ENCODE assay signal across 1 cellular context in genomic region chr11:57703341-57703740, GRCh38.
TF ChIP-seq lines count a peak whose summit lies in the region.

No MANE protein-coding gene starts in this region.

TF ChIP-seq in IMR-90, 13 proteins besides CTCF, POLR2A, EP300 and RAD21:
- TF ChIP-seq MAFK (IDR thresholded peaks at IDR 0.05; ENCODE audit: low read depth, low read length) (no peak), USF2 (IDR thresholded peaks at IDR 0.05; ENCODE audit: low read depth, low read length) (no peak), BHLHE40 (IDR thresholded peaks at IDR 0.05; ENCODE audit: low read depth, low read length) (no peak), SMC3 (IDR thresholded peaks at IDR 0.05; ENCODE audit: low read depth, low read length) (no peak), MXI1 (IDR thresholded peaks at IDR 0.05; ENCODE audit: borderline replicate concordance, low read depth, low read length) (no peak), CEBPB (IDR thresholded peaks at IDR 0.05; ENCODE audit: low read depth, low read length) (no peak), NFE2L2 (IDR thresholded peaks at IDR 0.05; ENCODE audit: low read depth, low read length) (no peak), RFX5 (IDR thresholded peaks at IDR 0.05; ENCODE audit: low read depth, low read length) (no peak), FOS (IDR thresholded peaks at IDR 0.05; ENCODE audit: low read depth, low read length) (no peak), RCOR1 (IDR thresholded peaks at IDR 0.05; ENCODE audit: insufficient replicate concordance, low read length) (no peak), CHD1 (IDR thresholded peaks at IDR 0.05; ENCODE audit: low read depth, low read length) (no peak), MAZ (IDR thresholded peaks at IDR 0.05; ENCODE audit: borderline replicate concordance, low read depth, low read length) (no peak)
- TF ChIP-seq, protein P1, sequence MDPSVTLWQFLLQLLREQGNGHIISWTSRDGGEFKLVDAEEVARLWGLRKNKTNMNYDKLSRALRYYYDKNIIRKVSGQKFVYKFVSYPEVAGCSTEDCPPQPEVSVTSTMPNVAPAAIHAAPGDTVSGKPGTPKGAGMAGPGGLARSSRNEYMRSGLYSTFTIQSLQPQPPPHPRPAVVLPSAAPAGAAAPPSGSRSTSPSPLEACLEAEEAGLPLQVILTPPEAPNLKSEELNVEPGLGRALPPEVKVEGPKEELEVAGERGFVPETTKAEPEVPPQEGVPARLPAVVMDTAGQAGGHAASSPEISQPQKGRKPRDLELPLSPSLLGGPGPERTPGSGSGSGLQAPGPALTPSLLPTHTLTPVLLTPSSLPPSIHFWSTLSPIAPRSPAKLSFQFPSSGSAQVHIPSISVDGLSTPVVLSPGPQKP (IDR thresholded peaks at IDR 0.05; ENCODE audit: borderline replicate concordance, low read depth, low read length): no peak
